1 cellular context compared by ENCODE assay signal in genomic region chr1:45521413-45522323, GRCh38.
A peak's percentile ranks its signal among the peaks of the same experiment; 100 is the strongest.
TF ChIP-seq lines count a peak whose summit lies in the region.

Gene PRDX1 (minus strand): TSS chr1:45521884. CDS start chr1:45519043, 2,841 bp downstream.

TF ChIP-seq in K562, 482 proteins besides CTCF, POLR2A, EP300 and RAD21 (continued from another document and continues in another):
- TF ChIP-seq MLLT1 (IDR thresholded peaks at IDR 0.05) (peak in 1 of 2 experiments; percentile 96), E2F8 (IDR thresholded peaks at IDR 0.05; ENCODE audit: low read depth, partially characterized antibody) (peak; percentile 56), CHAMP1 (IDR thresholded peaks at IDR 0.05) (0 out of 2 replicates have a peak, but pooled peaks have one; percentile 46), ESRRA (IDR thresholded peaks at IDR 0.05; ENCODE audit: borderline replicate concordance, low read depth) (peak; percentile 46; the same call in 1 of the 2 replicates), TAF9B (IDR thresholded peaks at IDR 0.05; ENCODE audit: partially characterized antibody) (peak; percentile 98), GABPA (tag; conservative IDR thresholded peaks at IDR 0.05; ENCODE audit: low read depth) (peak; percentile 63), NR4A1 (CRISPR knock-in tag; IDR thresholded peaks at IDR 0.05) (no peak), NR4A1 (tag; IDR thresholded peaks at IDR 0.05) (peak; percentile 48; the same call in 1 of the 2 replicates), SMARCA5 (IDR thresholded peaks at IDR 0.05) (no peak), GTF2F1 (IDR thresholded peaks at IDR 0.05; ENCODE audit: low read depth, low read length) (peak; percentile 99), ZNF133 (CRISPR knock-in tag; IDR thresholded peaks at IDR 0.05) (no peak), ZBTB40 (IDR thresholded peaks at IDR 0.05) (peak; percentile 60; the same call in 1 of the 2 replicates), ZBTB40 (CRISPR knock-in tag; IDR thresholded peaks at IDR 0.05) (peak; percentile 66), MECOM (CRISPR knock-in tag; IDR thresholded peaks at IDR 0.05) (no peak), ZNF444 (CRISPR knock-in tag; IDR thresholded peaks at IDR 0.05) (no peak), CREB3 (tag; conservative IDR thresholded peaks at IDR 0.05; ENCODE audit: low read depth) (no peak), HINFP (tag; conservative IDR thresholded peaks at IDR 0.05; ENCODE audit: low read depth) (no peak), RNF219 (CRISPR knock-in tag; IDR thresholded peaks at IDR 0.05) (no peak), ZEB2 (IDR thresholded peaks at IDR 0.05) (peak; percentile 14; the same call in 1 of the 2 replicates), PKNOX1 (IDR thresholded peaks at IDR 0.05) (no peak), RNF2 (IDR thresholded peaks at IDR 0.05) (peak; percentile 96), PHF21A (IDR thresholded peaks at IDR 0.05; ENCODE audit: borderline replicate concordance, low read depth) (peak; percentile 80), TEAD4 (IDR thresholded peaks at IDR 0.05; ENCODE audit: low read length) (peak; percentile 60), TEAD4 (CRISPR knock-in tag; IDR thresholded peaks at IDR 0.05; ENCODE audit: borderline replicate concordance) (no peak), TBP (optimal IDR thresholded peaks at IDR 0.05; ENCODE audit: low read depth, low read length) (peak; percentile 100), AFF1 (IDR thresholded peaks at IDR 0.05; ENCODE audit: low read depth in 1 of 2, partially characterized antibody in 2 of 2) (peak; percentile 19 to 76)
